In the genomic region with DNA sequence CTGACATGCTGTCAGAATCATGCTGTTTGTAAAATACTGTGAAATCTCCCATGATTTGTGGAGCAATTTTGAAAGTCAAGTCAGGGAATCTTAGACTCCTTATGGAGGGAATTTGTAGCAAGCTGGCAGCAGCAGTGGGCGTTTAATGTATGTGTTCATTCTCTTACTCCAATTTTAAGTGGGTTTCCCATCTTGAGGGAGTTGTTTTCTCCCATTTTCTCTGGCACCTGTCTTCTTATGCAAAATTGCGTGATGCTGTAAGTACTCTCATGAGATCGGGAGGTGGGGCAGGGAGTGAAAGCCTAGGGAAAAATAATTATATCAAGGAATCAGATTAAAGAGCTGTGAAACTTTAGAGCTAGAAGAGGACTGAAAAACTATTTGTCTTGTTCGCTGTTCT, we compare ENCODE assay signal across 1 cellular context.
TF ChIP-seq lines count a peak whose summit lies in the region.

No MANE protein-coding gene starts in this region.

TF ChIP-seq in IMR-90, 13 proteins besides CTCF, POLR2A, EP300 and RAD21 (continued from another document):
- TF ChIP-seq NFE2L2 (IDR thresholded peaks at IDR 0.05; ENCODE audit: low read depth, low read length) (no peak), RFX5 (IDR thresholded peaks at IDR 0.05; ENCODE audit: low read depth, low read length) (no peak), MXI1 (IDR thresholded peaks at IDR 0.05; ENCODE audit: borderline replicate concordance, low read depth, low read length) (no peak), BHLHE40 (IDR thresholded peaks at IDR 0.05; ENCODE audit: low read depth, low read length) (no peak), SMC3 (IDR thresholded peaks at IDR 0.05; ENCODE audit: low read depth, low read length) (no peak), MAFK (IDR thresholded peaks at IDR 0.05; ENCODE audit: low read depth, low read length) (no peak), CHD1 (IDR thresholded peaks at IDR 0.05; ENCODE audit: low read depth, low read length) (no peak), FOS (IDR thresholded peaks at IDR 0.05; ENCODE audit: low read depth, low read length) (no peak), CEBPB (IDR thresholded peaks at IDR 0.05; ENCODE audit: low read depth, low read length) (no peak)
- TF ChIP-seq, protein P1, sequence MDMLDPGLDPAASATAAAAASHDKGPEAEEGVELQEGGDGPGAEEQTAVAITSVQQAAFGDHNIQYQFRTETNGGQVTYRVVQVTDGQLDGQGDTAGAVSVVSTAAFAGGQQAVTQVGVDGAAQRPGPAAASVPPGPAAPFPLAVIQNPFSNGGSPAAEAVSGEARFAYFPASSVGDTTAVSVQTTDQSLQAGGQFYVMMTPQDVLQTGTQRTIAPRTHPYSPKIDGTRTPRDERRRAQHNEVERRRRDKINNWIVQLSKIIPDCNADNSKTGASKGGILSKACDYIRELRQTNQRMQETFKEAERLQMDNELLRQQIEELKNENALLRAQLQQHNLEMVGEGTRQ (IDR thresholded peaks at IDR 0.05; ENCODE audit: low read depth, low read length), result no peak
- TF ChIP-seq, protein P2, sequence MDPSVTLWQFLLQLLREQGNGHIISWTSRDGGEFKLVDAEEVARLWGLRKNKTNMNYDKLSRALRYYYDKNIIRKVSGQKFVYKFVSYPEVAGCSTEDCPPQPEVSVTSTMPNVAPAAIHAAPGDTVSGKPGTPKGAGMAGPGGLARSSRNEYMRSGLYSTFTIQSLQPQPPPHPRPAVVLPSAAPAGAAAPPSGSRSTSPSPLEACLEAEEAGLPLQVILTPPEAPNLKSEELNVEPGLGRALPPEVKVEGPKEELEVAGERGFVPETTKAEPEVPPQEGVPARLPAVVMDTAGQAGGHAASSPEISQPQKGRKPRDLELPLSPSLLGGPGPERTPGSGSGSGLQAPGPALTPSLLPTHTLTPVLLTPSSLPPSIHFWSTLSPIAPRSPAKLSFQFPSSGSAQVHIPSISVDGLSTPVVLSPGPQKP (IDR thresholded peaks at IDR 0.05; ENCODE audit: borderline replicate concordance, low read depth, low read length), result no peak
